Comparison of ENCODE assay signal across 12 cellular contexts in the genomic region with DNA sequence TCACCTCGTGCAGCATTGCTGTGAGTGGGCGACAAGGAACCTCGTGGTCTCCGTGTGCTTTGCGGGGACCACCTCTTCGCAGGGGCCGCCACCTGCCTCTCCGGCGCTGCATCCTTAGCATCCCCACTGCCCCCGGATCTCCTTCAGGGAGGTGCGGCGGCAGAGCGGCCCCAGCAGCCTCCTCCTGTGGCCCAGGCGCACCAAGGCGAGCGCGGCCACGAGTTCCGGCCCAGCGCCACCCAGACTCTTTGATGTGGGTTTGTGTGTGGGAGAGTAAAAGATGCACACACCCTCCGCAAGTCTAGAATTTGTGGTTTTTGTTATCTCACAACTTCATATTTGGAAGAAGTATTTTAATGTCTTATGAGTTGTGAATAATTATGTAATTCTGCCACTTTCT.
DNase-seq lines count a peak whose midpoint lies in the region; ATAC-seq, FAIRE-seq and TF ChIP-seq lines count a peak whose summit lies in the region.
"Had no signal": no experiment of that assay in that cellular context is flagged by ENCODE, and none has a peak within 500 bp of the region (broad histone marks: within the 10 kb centered on the region; RNA-seq: fewer than 3 reads in every experiment).

No MANE protein-coding gene starts in this region.

- H3K4me3 ChIP-seq in small intestine (ENCODE audit: low read depth in 1 of 2, low read length in 2 of 2), result no peak overlapping the region
- no peak overlapping the region for H3K4me3 ChIP-seq in upper lobe of right lung
- H3K4me3 ChIP-seq in A673 (ENCODE audit: low read depth, low read length, poor library complexity, severe bottlenecking), result no peak overlapping the region
- H3K4me3 ChIP-seq: gastroesophageal sphincter had no signal

- no peaks in the 10 kb centered on the region for H3K9me3 ChIP-seq in small intestine (ENCODE audit: control insufficient read depth, low read depth)
- no peaks in the 10 kb centered on the region for H3K9me3 ChIP-seq in upper lobe of right lung
- no peaks in the 10 kb centered on the region for H3K9me3 ChIP-seq in A673 (ENCODE audit: low read depth, low read length, poor library complexity, severe bottlenecking)
- H3K9me3 ChIP-seq: gastroesophageal sphincter had no signal

- peak; percentile 93 for ATAC-seq in activated T-helper 17 cell treated with anti-CD3 and anti-CD28 coated beads, Interleukin-2, amount 50 U/mL, for 72 hours (replicated peaks)
- peak; percentile 32 for ATAC-seq in upper lobe of right lung
- ATAC-seq in GM18520 (IDR thresholded peaks at IDR 0.05; ENCODE audit: unreplicated experiment), result no peak
- ATAC-seq: gastroesophageal sphincter had no signal

- WGBS in small intestine, 3 donors, result 73 to 79% (median 75%) methylated on average over 21 of the region's 21 CpGs

- CTCF ChIA-PET in A673 (lab: Charles Lee), result no interaction called here

- BruUV-seq in A673 (replicated peaks; lab: Mats Ljungman, UMichigan), result no TSS peak

- FAIRE-seq in small intestine (lab: Jason Lieb, UNC), result no peak
- FAIRE-seq: HTR-8/SVneo had no signal

- no peaks in the 10 kb centered on the region for H3K27me3 ChIP-seq in small intestine (ENCODE audit: control insufficient read depth in 2 of 2, insufficient read depth in 2 of 2, low read length in 2 of 2)
- peaks cover 4% of the 10 kb centered on the region for H3K27me3 ChIP-seq in upper lobe of right lung
- peaks cover 82% of the 10 kb centered on the region for H3K27me3 ChIP-seq in A673 (replicated peaks; ENCODE audit: insufficient read depth, low read depth, low read length, poor library complexity)

- H3K36me3 ChIP-seq in small intestine (ENCODE audit: control insufficient read depth in 2 of 2, insufficient read depth in 2 of 2, low read length in 2 of 2) (no peaks in the 10 kb centered on the region), upper lobe of right lung (no peaks in the 10 kb centered on the region), A673 (ENCODE audit: insufficient read depth, low read length, poor library complexity, severe bottlenecking) (no peaks in the 10 kb centered on the region)
- H3K36me3 ChIP-seq: gastroesophageal sphincter had no signal

- no peaks in the 10 kb centered on the region for H3K36me3 Mint-ChIP-seq in activated T-helper 17 cell treated with anti-CD3 and anti-CD28 coated beads, Interleukin-2, amount 50 U/mL, for 72 hours (ENCODE audit: low read depth)

- peaks cover 51% of the 10 kb centered on the region for H3K27me3 Mint-ChIP-seq in activated T-helper 17 cell treated with anti-CD3 and anti-CD28 coated beads, Interleukin-2, amount 50 U/mL, for 72 hours

- POLR2A ChIA-PET in A673 (lab: Charles Lee; ENCODE audit: low non-redundant PET), result no interaction called here

- H3K27ac Mint-ChIP-seq in activated T-helper 17 cell treated with anti-CD3 and anti-CD28 coated beads, Interleukin-2, amount 50 U/mL, for 72 hours, result peak overlapping the region; percentile 48

- H3K4me3 Mint-ChIP-seq in activated T-helper 17 cell treated with anti-CD3 and anti-CD28 coated beads, Interleukin-2, amount 50 U/mL, for 72 hours, result peak overlapping the region; percentile 34

- H3K9me3 Mint-ChIP-seq in activated T-helper 17 cell treated with anti-CD3 and anti-CD28 coated beads, Interleukin-2, amount 50 U/mL, for 72 hours, result no peaks in the 10 kb centered on the region

- H3K4me1 Mint-ChIP-seq in activated T-helper 17 cell treated with anti-CD3 and anti-CD28 coated beads, Interleukin-2, amount 50 U/mL, for 72 hours, result peaks cover 17% of the 10 kb centered on the region

- intact Hi-C loops in upper lobe of right lung (cut with DNase I) (no loop called here), A673 (cut with micrococcal nuclease; ENCODE audit: unreplicated experiment) (no loop called here)

- TF ChIP-seq CTCF in upper lobe of right lung (IDR thresholded peaks at IDR 0.05) (no peak), A673 (conservative IDR thresholded peaks at IDR 0.05; ENCODE audit: low read depth, low read length) (no peak)

- H3K4me1 ChIP-seq in small intestine (ENCODE audit: control insufficient read depth in 2 of 2, insufficient read depth in 1 of 2, low read depth in 1 of 2, low read length in 1 of 2), result no peaks in the 10 kb centered on the region
- no peaks in the 10 kb centered on the region for H3K4me1 ChIP-seq in upper lobe of right lung
- no peaks in the 10 kb centered on the region for H3K4me1 ChIP-seq in A673 (ENCODE audit: insufficient read depth, low read length, poor library complexity, severe bottlenecking)
- H3K4me1 ChIP-seq: gastroesophageal sphincter had no signal

- H3K27ac ChIP-seq in small intestine (ENCODE audit: low read depth in 1 of 2, low read length in 1 of 2) (no peak overlapping the region), upper lobe of right lung (no peak overlapping the region), A673 (ENCODE audit: low read depth, low read length, poor library complexity, severe bottlenecking) (no peak overlapping the region)
- H3K27ac ChIP-seq: gastroesophageal sphincter had no signal

- peak; percentile 35 for DNase-seq in T-helper 9 cell
- DNase-seq in small intestine, result peak; percentile 2
- no peak for DNase-seq in upper lobe of right lung
- DNase-seq in iPS-NIHi11 (ENCODE audit: low spot score), result no peak
- DNase-seq in A673 (ENCODE audit: low spot score), result no peak
- DNase-seq: aorta, H7, substantia nigra had no signal

Comparison
In these comparisons a context has a peak if more than half of its experiments do, and no peak if none do; other contexts are left out.
1. DNase-seq: peak in T-helper 9 cell (single experiment) and small intestine (single experiment); none in upper lobe of right lung (single experiment), iPS-NIHi11 (single experiment) and A673 (single experiment).